1 cellular context compared by ENCODE assay signal in the genomic region with DNA sequence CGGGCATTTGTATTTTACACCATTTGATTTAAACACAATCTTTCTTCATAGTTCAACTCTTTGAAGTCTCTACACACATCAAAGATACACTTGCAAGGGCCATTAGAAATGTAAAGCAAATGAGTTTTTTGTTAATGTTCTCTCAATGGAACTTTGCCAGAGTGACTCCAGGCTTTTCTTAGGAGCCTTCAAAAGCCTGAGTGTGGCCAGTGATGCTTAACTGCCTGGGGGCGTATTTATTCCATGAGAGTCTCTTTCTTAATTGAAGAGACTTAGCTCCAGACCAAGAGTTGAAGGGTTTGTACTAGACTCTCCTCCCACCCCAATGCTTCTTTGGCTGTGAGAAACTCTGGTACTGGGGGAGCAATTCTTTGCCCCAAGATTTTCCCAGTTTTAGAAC.
TF ChIP-seq lines count a peak whose summit lies in the region.

No MANE protein-coding gene starts in this region.

TF ChIP-seq in IMR-90, 13 proteins besides CTCF, POLR2A, EP300 and RAD21 (continued from another document):
- TF ChIP-seq RFX5 (IDR thresholded peaks at IDR 0.05; ENCODE audit: low read depth, low read length) (no peak), NFE2L2 (IDR thresholded peaks at IDR 0.05; ENCODE audit: low read depth, low read length) (no peak)
